Comparison of ENCODE assay signal across 9 cellular contexts in the genomic region with DNA sequence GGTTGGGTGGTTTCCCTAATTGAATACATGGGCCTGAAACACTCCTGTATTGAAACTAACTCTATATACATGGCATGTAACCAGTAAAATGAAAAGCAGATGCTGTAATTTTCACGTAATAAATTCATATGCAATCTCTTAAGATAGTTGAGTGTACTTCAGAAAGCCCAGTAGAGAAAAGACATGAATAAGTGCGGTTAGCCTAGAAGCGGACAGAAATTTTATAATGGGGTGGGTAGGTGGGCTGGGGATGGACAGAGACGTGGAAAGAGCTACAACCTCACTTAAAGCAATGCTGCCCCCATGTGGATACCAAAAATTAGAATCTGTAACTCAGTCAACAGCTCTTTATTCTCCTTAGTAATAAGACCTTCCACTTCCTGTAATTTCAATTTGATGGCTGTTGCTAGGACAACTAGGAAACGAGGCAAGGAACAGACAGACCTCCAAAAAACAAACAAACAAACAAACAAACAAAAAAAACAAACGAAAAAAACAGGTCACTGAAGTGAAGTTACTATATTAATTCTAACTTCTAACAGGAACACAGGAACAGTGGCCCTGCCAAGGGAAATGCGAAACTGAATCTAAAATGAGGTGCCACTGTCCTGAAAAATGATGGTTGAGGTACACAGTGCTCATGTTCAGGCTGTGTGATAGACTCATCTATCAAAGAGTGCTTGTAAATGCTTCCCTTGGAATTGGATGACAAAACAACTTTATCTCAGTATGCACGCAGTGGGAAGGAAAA.
A peak's percentile ranks its signal among the peaks of the same experiment; 100 is the strongest.
DNase-seq lines count a peak whose midpoint lies in the region; ATAC-seq and TF ChIP-seq lines count a peak whose summit lies in the region.
"Had no signal": no experiment of that assay in that cellular context is flagged by ENCODE, and none has a peak within 500 bp of the region (broad histone marks: within the 10 kb centered on the region; RNA-seq: fewer than 3 reads in every experiment).

No MANE protein-coding gene starts in this region.

- TF ChIP-seq CTCF in LNCaP clone FGC (IDR thresholded peaks at IDR 0.05; ENCODE audit: control insufficient read depth, extremely low read depth, insufficient read depth) (peak; percentile 55), dorsolateral prefrontal cortex (IDR thresholded peaks at IDR 0.05 in 54 of 56, conservative IDR thresholded peaks at IDR 0.05 in 2 of 56; ENCODE audit: low read depth in 1 of 56, partially characterized antibody in 56 of 56) (peak; percentile 48 to 85 (median 70))

- peak overlapping the region in 54 of 59 donors; percentile 1 to 84 (median 62) for H3K27ac ChIP-seq in dorsolateral prefrontal cortex
- H3K27ac ChIP-seq: BLaER1 had no signal

- intact Hi-C loops in dorsolateral prefrontal cortex (cut with DNase I): loop anchor here in 1 of 2 donors (2.0 to 10.0 kb wide), 4 partner anchors 93 to 373 kb away; no protein-coding TSS in a partner anchor

- DNase-seq in NCI-H2171 treated with DMSO at 0.1 percent for 48 hours (lab: John Stamatoyannopoulos, UW) (peak; percentile 62), NCI-H2171 (lab: John Stamatoyannopoulos, UW) (no peak), LNCaP clone FGC (ENCODE audit: low read depth) (no peak), RPMI7951 (ENCODE audit: low read depth) (peak; percentile 54), dorsolateral prefrontal cortex (peak in 1 of 10 donors; percentile 9), middle frontal gyrus (ENCODE audit: extremely low spot score, low spot score) (peak; percentile 58)

- no peak overlapping the region for H3K4me3 ChIP-seq in LNCaP clone FGC (ENCODE audit: low read depth, low read length)
- peak overlapping the region in 20 of 59 donors; percentile 3 to 38 (median 21) for H3K4me3 ChIP-seq in dorsolateral prefrontal cortex
- H3K4me3 ChIP-seq: BLaER1 had no signal

- H3K27me3 ChIP-seq in dorsolateral prefrontal cortex: no peaks in the 10 kb centered on the region
- H3K27me3 ChIP-seq: BLaER1 had no signal

- ATAC-seq in HG02981 (IDR thresholded peaks at IDR 0.05; ENCODE audit: unreplicated experiment) (no peak), HG02759 (IDR thresholded peaks at IDR 0.05; ENCODE audit: unreplicated experiment) (no peak)

Comparison
In these comparisons a context has a peak if more than half of its experiments do, and no peak if none do; other contexts are left out.
1. DNase-seq: peak in NCI-H2171 treated with DMSO at 0.1 percent for 48 hours (single experiment), RPMI7951 (single experiment) and middle frontal gyrus (single experiment); none in NCI-H2171 (single experiment) and LNCaP clone FGC (single experiment).